ENCODE assay signal across 9 cellular contexts in the genomic region with DNA sequence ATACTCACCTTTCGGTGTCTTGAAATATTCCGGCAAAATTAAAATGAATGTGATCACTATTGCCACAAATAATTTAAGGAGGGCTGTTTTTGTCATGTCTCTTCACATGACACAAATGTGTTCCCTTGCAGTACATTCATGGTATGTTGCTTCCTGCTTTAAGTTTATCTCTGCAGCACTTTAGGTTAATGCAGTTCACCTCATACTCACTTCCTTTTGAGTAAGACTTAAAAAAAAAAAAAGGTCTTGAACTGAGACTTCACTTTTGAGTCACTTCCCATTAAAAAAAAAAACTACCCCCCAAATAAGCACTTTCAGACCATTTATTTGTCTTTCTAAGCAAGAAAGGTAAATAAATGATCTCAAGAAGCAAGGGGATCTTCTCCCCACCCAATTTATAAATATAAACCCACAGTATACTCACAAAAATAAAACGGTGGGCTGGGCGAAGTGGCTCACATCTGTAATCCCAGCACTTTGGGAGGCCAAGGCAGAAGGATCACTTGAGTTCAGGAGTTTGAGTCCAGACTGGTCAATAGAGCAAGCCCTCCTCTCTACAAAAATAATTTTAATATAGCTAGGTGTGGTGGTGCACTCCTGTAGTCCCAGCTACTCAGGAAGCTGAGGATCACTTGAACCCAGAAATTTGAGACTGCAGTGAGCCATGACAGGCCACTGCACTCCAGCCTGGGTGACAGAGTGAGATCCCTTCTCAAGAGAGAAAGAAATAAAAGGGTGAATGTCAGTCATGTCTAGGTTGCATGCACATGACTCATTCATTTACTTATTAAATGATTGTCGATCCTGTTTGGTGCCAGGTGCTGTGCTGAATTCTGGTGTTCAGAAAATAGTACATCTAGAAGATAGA. TPM values are rescaled to one million over a fixed set of nuclear protein-coding genes. Genes with fewer than 3 reads are reported as not detected.
DNase-seq lines count a peak whose midpoint lies in the region; ATAC-seq and TF ChIP-seq lines count a peak whose summit lies in the region.
"Had no signal": no experiment of that assay in that cellular context is flagged by ENCODE, and none has a peak within 500 bp of the region (broad histone marks: within the 10 kb centered on the region; RNA-seq: fewer than 3 reads in every experiment).

A gene with protein sequence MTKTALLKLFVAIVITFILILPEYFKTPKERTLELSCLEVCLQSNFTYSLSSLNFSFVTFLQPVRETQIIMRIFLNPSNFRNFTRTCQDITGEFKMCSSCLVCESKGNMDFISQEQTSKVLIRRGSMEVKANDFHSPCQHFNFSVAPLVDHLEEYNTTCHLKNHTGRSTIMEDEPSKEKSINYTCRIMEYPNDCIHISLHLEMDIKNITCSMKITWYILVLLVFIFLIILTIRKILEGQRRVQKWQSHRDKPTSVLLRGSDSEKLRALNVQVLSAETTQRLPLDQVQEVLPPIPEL (minus strand): TSS at position 192 of the 868 bp plus-strand sequence. CDS start 96 bp downstream, at position 96.

- peak; percentile 82 for DNase-seq in GF-D8 (lab: John Stamatoyannopoulos, UW)
- no peak for DNase-seq in left colon
- DNase-seq in NCI-H526 treated with DMSO at 0.1 percent for 48 hours (lab: John Stamatoyannopoulos, UW), result no peak
- DNase-seq in NCI-H1092 treated with DMSO at 0.1 percent for 48 hours (lab: John Stamatoyannopoulos, UW), result no peak
- no peak for DNase-seq in OCI-M2 (lab: John Stamatoyannopoulos, UW; ENCODE audit: unreplicated experiment)

- intact Hi-C loops in left colon (cut with DNase I, micrococcal nuclease), result no loop called here

- no peak for TF ChIP-seq CTCF in WI38 (IDR thresholded peaks at IDR 0.05; ENCODE audit: low read depth, low read length)

- ATAC-seq in GM21390 (IDR thresholded peaks at IDR 0.05; ENCODE audit: unreplicated experiment), result peak; percentile 76
- ATAC-seq in HG03571 (IDR thresholded peaks at IDR 0.05; ENCODE audit: unreplicated experiment), result peak; percentile 56
- ATAC-seq in left colon, result peak; percentile 42

- peak within 1 kb of the TSS; percentile 22 for H3K4me3 ChIP-seq in WI38 (ENCODE audit: low read depth, low read length)

RNA-seq across cellular contexts. Expression of the gene that starts here (rescaled TPM):
- total RNA-seq in left colon, result under 1 TPM in 1 of 2 donors, not detected in 1; 0.70 TPM
- total RNA-seq: SK-MEL-5 had no signal

Comparison
In these comparisons a context has a peak if more than half of its experiments do, and no peak if none do; other contexts are left out.
1. Peak in ATAC-seq in left colon; RNA of the gene not detected or under 1 TPM.